In genomic region chr3:55489804-55490132, GRCh38 we compare ENCODE assay signal across 11 cellular contexts. TPM values are rescaled to one million over a fixed set of nuclear protein-coding genes. Genes with fewer than 3 reads are reported as not detected.
DNase-seq lines count a peak whose midpoint lies in the region; ATAC-seq and TF ChIP-seq lines count a peak whose summit lies in the region.
"Had no signal": no experiment of that assay in that cellular context is flagged by ENCODE, and none has a peak within 500 bp of the region (broad histone marks: within the 10 kb centered on the region; RNA-seq: fewer than 3 reads in every experiment).

No MANE protein-coding gene starts in this region.

- H3K27me3 Mint-ChIP-seq in stimulated activated naive B cell treated with anti-CD40 and anti-IgM and Interleukin-4, amounts not matched to agents 10 μg/mL and 1 μg/mL and 100 μg/mL, for 72 hours = peaks cover 53 to 79% of the 10 kb centered on the region in 2 donors

- H3K27ac ChIP-seq in sigmoid colon = no peak overlapping the region

- peaks cover 0 to 34% (median 31%) of the 10 kb centered on the region in 4 donors for H3K4me1 ChIP-seq in sigmoid colon

- TF ChIP-seq CTCF in sigmoid colon (IDR thresholded peaks at IDR 0.05) = no peak

- no peak for TF ChIP-seq POLR2A in sigmoid colon (IDR thresholded peaks at IDR 0.05)

- H3K4me3 Mint-ChIP-seq in stimulated activated naive B cell treated with anti-CD40 and anti-IgM and Interleukin-4, amounts not matched to agents 10 μg/mL and 1 μg/mL and 100 μg/mL, for 72 hours = peak overlapping the region in 1 of 2 donors; percentile 34

- H3K9me3 Mint-ChIP-seq in stimulated activated naive B cell treated with anti-CD40 and anti-IgM and Interleukin-4, amounts not matched to agents 10 μg/mL and 1 μg/mL and 100 μg/mL, for 72 hours = peaks cover 0 to 4% of the 10 kb centered on the region in 2 donors

- H3K4me1 Mint-ChIP-seq in stimulated activated naive B cell treated with anti-CD40 and anti-IgM and Interleukin-4, amounts not matched to agents 10 μg/mL and 1 μg/mL and 100 μg/mL, for 72 hours = peaks cover 25 to 39% of the 10 kb centered on the region in 2 donors

- no peaks in the 10 kb centered on the region for H3K36me3 ChIP-seq in sigmoid colon

- peaks cover 0 to 5% (median 0%) of the 10 kb centered on the region in 3 donors for H3K27me3 ChIP-seq in sigmoid colon

- no peak for TF ChIP-seq EP300 in sigmoid colon (IDR thresholded peaks at IDR 0.05)

- peaks cover 3 to 7% of the 10 kb centered on the region in 2 donors for H3K36me3 Mint-ChIP-seq in stimulated activated naive B cell treated with anti-CD40 and anti-IgM and Interleukin-4, amounts not matched to agents 10 μg/mL and 1 μg/mL and 100 μg/mL, for 72 hours

- H3K9me3 ChIP-seq in sigmoid colon = no peaks in the 10 kb centered on the region

- 6 to 12% methylated on average over 17 of the region's 17 CpGs for WGBS in sigmoid colon, 2 donors

- peak overlapping the region; percentile 68 for H3K27ac Mint-ChIP-seq in stimulated activated naive B cell treated with anti-CD40 and anti-IgM and Interleukin-4, amounts not matched to agents 10 μg/mL and 1 μg/mL and 100 μg/mL, for 72 hours

- intact Hi-C loops in sigmoid colon (cut with DNase I) = loop anchor here (5.0 to 10.0 kb wide), 4 partner anchors 83 to 1005 kb away; no protein-coding TSS in a partner anchor
- intact Hi-C loops in posterior vena cava (cut with DNase I) = loop anchor here (10.0 kb wide), 3 partner anchors 245 to 635 kb away; no protein-coding TSS in a partner anchor

- DNase-seq in NCI-H524 (lab: John Stamatoyannopoulos, UW) = peak; percentile 15 to 35
- no peak for DNase-seq in NCI-H524 treated with DMSO at 0.1 percent for 48 hours (lab: John Stamatoyannopoulos, UW)
- DNase-seq in amniotic epithelial cell (ENCODE audit: low read depth) = peak; percentile 55
- peak; percentile 64 for DNase-seq in iPS-NIHi7 (ENCODE audit: extremely low spot score)
- no peak for DNase-seq in stimulated activated naive B cell treated with anti-CD40 and anti-IgM and Interleukin-4, amounts not matched to agents 10 μg/mL and 1 μg/mL and 100 μg/mL, for 72 hours
- DNase-seq in sigmoid colon = no peak
- DNase-seq in posterior vena cava (ENCODE audit: low spot score) = no peak
- DNase-seq: NCI-H2081 treated with DMSO at 0.1 percent for 48 hours; SIG-M5; stimulated activated CD4-positive, alpha-beta T cell treated with anti-CD3 and anti-CD28 coated beads, Interleukin-4, amount 100 ng/mL, for 1 hour had no signal

- H3K4me3 ChIP-seq in sigmoid colon = no peak overlapping the region

- no peak for ATAC-seq in stimulated activated naive B cell treated with anti-CD40 and anti-IgM and Interleukin-4, amounts not matched to agents 10 μg/mL and 1 μg/mL and 100 μg/mL, for 72 hours (replicated peaks)
- no peak for ATAC-seq in HG03469 (IDR thresholded peaks at IDR 0.05; ENCODE audit: unreplicated experiment)

RNA-seq across cellular contexts. Expression of gene WNT5A, which starts 2.7 kb away (rescaled TPM):
- 10 to 100 TPM in 2 of 4 donors, 1 to 10 TPM in 2; 3.9 to 11.9 (median 9.7) TPM for total RNA-seq in sigmoid colon
- polyA plus RNA-seq in sigmoid colon = 1 to 10 TPM in 1 of 3 donors, under 1 TPM in 2; under 0.01 to 2.0 (median 0.46) TPM
- total RNA-seq in posterior vena cava = 1 to 10 TPM; 2.2 to 6.7 TPM

Comparison
In these comparisons a context has a peak if more than half of its experiments do, and no peak if none do; other contexts are left out.
1. DNase-seq: peak in NCI-H524 (2 of 2), amniotic epithelial cell (single experiment) and iPS-NIHi7 (single experiment); none in NCI-H524 treated with DMSO at 0.1 percent for 48 hours (single experiment), stimulated activated naive B cell treated with anti-CD40 and anti-IgM and Interleukin-4, amounts not matched to agents 10 μg/mL and 1 μg/mL and 100 μg/mL, for 72 hours (single experiment), sigmoid colon (single experiment) and posterior vena cava (single experiment).